ENCODE assay signal across 26 cellular contexts in the genomic region with DNA sequence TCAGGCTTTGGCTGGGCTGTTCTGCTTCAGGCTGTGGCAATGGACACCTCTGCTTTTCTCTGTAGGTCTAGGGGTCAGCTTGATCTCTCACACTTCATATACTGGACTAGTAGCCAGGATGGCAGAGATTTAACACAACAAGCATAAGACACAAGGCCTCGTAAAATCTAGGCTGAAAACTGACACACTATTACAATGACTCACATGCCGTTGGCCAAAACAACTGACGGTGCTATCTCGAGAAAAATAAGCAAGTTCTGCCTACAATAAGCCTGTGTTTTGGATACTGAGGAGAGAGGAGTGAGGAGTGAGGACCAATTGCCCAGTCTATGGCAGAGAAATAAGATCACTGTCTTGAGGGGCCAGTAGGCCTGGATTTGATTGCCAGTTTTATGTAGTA.
DNase-seq lines count a peak whose midpoint lies in the region; FAIRE-seq and TF ChIP-seq lines count a peak whose summit lies in the region.
"Had no signal": no experiment of that assay in that cellular context is flagged by ENCODE, and none has a peak within 500 bp of the region (broad histone marks: within the 10 kb centered on the region; RNA-seq: fewer than 3 reads in every experiment).

No MANE protein-coding gene starts in this region.

- no peak overlapping the region for H3K23ac ChIP-seq in H1 (ENCODE audit: insufficient read length)

- no peak overlapping the region for H3K4me2 ChIP-seq in H1 (ENCODE audit: insufficient read depth in 1 of 2, low read depth in 2 of 2, low read length in 2 of 2)
- H3K4me2 ChIP-seq: BLaER1 had no signal

- no peaks in the 10 kb centered on the region for H3K79me2 ChIP-seq in H1 (ENCODE audit: control insufficient read depth in 1 of 2, insufficient read depth in 2 of 2, low read length in 2 of 2)

- no peak for TF ChIP-seq POLR2A in H1 (IDR thresholded peaks at IDR 0.05; ENCODE audit: control extremely low read depth in 1 of 2, low read depth in 2 of 2, low read length in 2 of 2)

- no peak overlapping the region for H3K4ac ChIP-seq in H1 (replicated peaks; ENCODE audit: insufficient read length, low read depth, low read length)

- TF ChIP-seq CTCF in H1 (IDR thresholded peaks at IDR 0.05; ENCODE audit: control extremely low read depth in 1 of 3, insufficient read depth in 1 of 3, low read depth in 1 of 3, low read length in 3 of 3): no peak
- TF ChIP-seq CTCF in GM10266 (IDR thresholded peaks at IDR 0.05; ENCODE audit: control insufficient read depth, insufficient read depth, low read depth, missing control alignments): no peak

- no peak for TF ChIP-seq RAD21 in H1 (IDR thresholded peaks at IDR 0.05 in 1 of 2, conservative IDR thresholded peaks at IDR 0.05 in 1 of 2; ENCODE audit: low read depth in 2 of 2, low read length in 2 of 2)

- H3K79me1 ChIP-seq in H1 (ENCODE audit: low read depth, low read length): no peaks in the 10 kb centered on the region

- no peak overlapping the region for H2BK20ac ChIP-seq in H1 (ENCODE audit: low read length)

- 94% methylated on average over 4 of the region's 4 CpGs; no CpG with 5 or more reads in 1 of the 2 experiments for WGBS in H1 (ENCODE audit: extremely low coverage in 1 of 2, insufficient coverage in 1 of 2, insufficient read length in 1 of 2, insufficient replicate concordance in 2 of 2, low coverage in 1 of 2, low lambda C conversion rate in 2 of 2, missing lambda C conversion rate in 1 of 2), 2 experiments

- no peak overlapping the region for H3K18ac ChIP-seq in H1 (ENCODE audit: extremely low read depth, low read length)

- H3K9me3 ChIP-seq in H1 (ENCODE audit: insufficient read depth in 2 of 2, low read depth in 1 of 2, low read length in 1 of 2): no peaks in the 10 kb centered on the region; a peak in 1 of 4 replicates
- H3K9me3 ChIP-seq: right atrium auricular region, stomach, tibial artery had no signal

- H2BK120ac ChIP-seq in H1 (replicated peaks; ENCODE audit: low read depth, low read length): no peak overlapping the region

- peak overlapping the region; percentile 48 for H2AFZ ChIP-seq in H1 (ENCODE audit: low read length)

- H2BK5ac ChIP-seq in H1 (ENCODE audit: low read depth, low read length): no peak overlapping the region

- H4K8ac ChIP-seq in H1 (ENCODE audit: extremely low read depth, insufficient read depth, low read length): no peak overlapping the region

- H4K20me1 ChIP-seq in H1 (replicated peaks in 1 of 2; ENCODE audit: control insufficient read depth in 1 of 2, insufficient read depth in 2 of 2, low read length in 2 of 2): no peaks in the 10 kb centered on the region
- H4K20me1 ChIP-seq: BLaER1 had no signal

- no peak overlapping the region for H2AK5ac ChIP-seq in H1 (ENCODE audit: low read depth, low read length)

- DNase-seq in EL: peak; percentile 73
- peak; percentile 80 for DNase-seq in M059J (ENCODE audit: low read depth)
- DNase-seq in H1 (ENCODE audit: low read depth in 1 of 2, low spot score in 2 of 2): no peak
- DNase-seq in substantia nigra (lab: John Stamatoyannopoulos, UW): no peak
- no peak for DNase-seq in COR-L47 (lab: John Stamatoyannopoulos, UW)
- no peak for DNase-seq in NCI-H1105 treated with DMSO at 0.1 percent for 48 hours (lab: John Stamatoyannopoulos, UW)
- no peak for DNase-seq in activated naive CD4-positive, alpha-beta T cell treated with anti-CD3 and anti-CD28 coated beads, Interleukin-2, amount 50 U/mL, for 16 hours
- no peak for DNase-seq in GM10266 (ENCODE audit: extremely low spot score)
- DNase-seq: activated CD4-positive, alpha-beta T cell treated with anti-CD3 and anti-CD28 coated beads for 48 hours; activated naive CD8-positive, alpha-beta T cell treated with anti-CD3 and anti-CD28 coated beads, Interleukin-2, amount 50 U/mL, for 24 hours; activated T-cell treated with anti-CD3 and anti-CD28 coated beads, Interleukin-2, amount 50 U/mL, for 4 hours; GDM1; KG1; kidney; left ventricle myocardium superior; NCI-H1436; NCI-H2107; NCI-H446; NCI-H82; posterior cingulate gyrus; stimulated activated CD4-positive, alpha-beta T cell treated with anti-CD3 and anti-CD28 coated beads, Interleukin-2, amount 100 ng/mL, for 48 hours; stomach; T-helper 9 cell; tibial artery had no signal

- H2BK15ac ChIP-seq in H1 (ENCODE audit: low read length): no peak overlapping the region

- no peak for FAIRE-seq in H1 (lab: Jason Lieb, UNC)
- FAIRE-seq: kidney had no signal

- H3K14ac ChIP-seq in H1 (ENCODE audit: insufficient read length): no peak overlapping the region

- no peak overlapping the region for H3K9ac ChIP-seq in H1 (replicated peaks in 1 of 4; ENCODE audit: extremely low read depth in 1 of 4, low read depth in 3 of 4, low read length in 3 of 4)
- H3K9ac ChIP-seq: BLaER1 had no signal

- no peak overlapping the region for H4K91ac ChIP-seq in H1 (replicated peaks; ENCODE audit: insufficient read length, low read length)

- no peaks in the 10 kb centered on the region for H3K4me1 ChIP-seq in H1 (replicated peaks in 1 of 4; ENCODE audit: control insufficient read depth in 3 of 4, insufficient read depth in 4 of 4, low read length in 3 of 4)
- H3K4me1 ChIP-seq: BLaER1, right atrium auricular region, stomach had no signal

- H2BK12ac ChIP-seq in H1 (ENCODE audit: low read depth, low read length): no peak overlapping the region

- no peak overlapping the region for H4K5ac ChIP-seq in H1 (ENCODE audit: insufficient read length, low read depth, low read length)

- POLR2A ChIA-PET in H1 (lab: Charles Lee; ENCODE audit: partially characterized antibody): no interaction called here

- H3K27ac ChIP-seq in H1 (ENCODE audit: low read depth, low read length) (no peak overlapping the region), substantia nigra (ENCODE audit: low read depth, low read length, poor library complexity, severe bottlenecking) (peak overlapping the region; percentile 6)
- H3K27ac ChIP-seq: BLaER1, right atrium auricular region, stomach, tibial artery had no signal

- H3K36me3 ChIP-seq in H1 (ENCODE audit: control insufficient read depth in 2 of 4, insufficient read depth in 4 of 4, low read length in 3 of 4): no peaks in the 10 kb centered on the region
- H3K36me3 ChIP-seq: BLaER1, right atrium auricular region, stomach, tibial artery had no signal

- no peak overlapping the region for H3K56ac ChIP-seq in H1 (replicated peaks; ENCODE audit: insufficient read length, low read depth, low read length)

- TF ChIP-seq EP300 in H1 (IDR thresholded peaks at IDR 0.05; ENCODE audit: borderline replicate concordance in 1 of 2, low read depth in 2 of 2, low read length in 2 of 2): no peak

- no peaks in the 10 kb centered on the region for H3K23me2 ChIP-seq in H1 (ENCODE audit: low read depth, low read length)

- CTCF ChIA-PET in H1 (lab: Charles Lee; ENCODE audit: partially characterized antibody): interaction anchor here (0.6 to 1.2 kb wide), 2 partner anchors 22 to 57 kb away, joined by 3 read pairs; no protein-coding TSS in a partner anchor

- H3K4me3 ChIP-seq in H1 (ENCODE audit: extremely low read depth in 1 of 4, insufficient read depth in 2 of 4, low read depth in 3 of 4, low read length in 4 of 4): no peak overlapping the region
- H3K4me3 ChIP-seq: BLaER1, right atrium auricular region, stomach, tibial artery had no signal

- no peaks in the 10 kb centered on the region for H3K27me3 ChIP-seq in H1 (replicated peaks in 1 of 4; ENCODE audit: control insufficient read depth in 3 of 4, extremely low read depth in 1 of 4, insufficient read depth in 3 of 4, low read length in 3 of 4)
- H3K27me3 ChIP-seq: BLaER1, right atrium auricular region, stomach, tibial artery had no signal

TF ChIP-seq in H1, 55 proteins besides CTCF, POLR2A, EP300 and RAD21:
- TF ChIP-seq KDM4A (IDR thresholded peaks at IDR 0.05; ENCODE audit: low read depth, low read length, severe bottlenecking): no peak

Comparison
In these comparisons a context has a peak if more than half of its experiments do, and no peak if none do; other contexts are left out.
1. DNase-seq: peak in EL (single experiment) and M059J (single experiment); none in H1 (0 of 2), substantia nigra (0 of 49), COR-L47 (single experiment), NCI-H1105 treated with DMSO at 0.1 percent for 48 hours (single experiment), activated naive CD4-positive, alpha-beta T cell treated with anti-CD3 and anti-CD28 coated beads, Interleukin-2, amount 50 U/mL, for 16 hours (single experiment) and GM10266 (single experiment).